Comparison of ENCODE assay signal across 11 cellular contexts in the genomic region with DNA sequence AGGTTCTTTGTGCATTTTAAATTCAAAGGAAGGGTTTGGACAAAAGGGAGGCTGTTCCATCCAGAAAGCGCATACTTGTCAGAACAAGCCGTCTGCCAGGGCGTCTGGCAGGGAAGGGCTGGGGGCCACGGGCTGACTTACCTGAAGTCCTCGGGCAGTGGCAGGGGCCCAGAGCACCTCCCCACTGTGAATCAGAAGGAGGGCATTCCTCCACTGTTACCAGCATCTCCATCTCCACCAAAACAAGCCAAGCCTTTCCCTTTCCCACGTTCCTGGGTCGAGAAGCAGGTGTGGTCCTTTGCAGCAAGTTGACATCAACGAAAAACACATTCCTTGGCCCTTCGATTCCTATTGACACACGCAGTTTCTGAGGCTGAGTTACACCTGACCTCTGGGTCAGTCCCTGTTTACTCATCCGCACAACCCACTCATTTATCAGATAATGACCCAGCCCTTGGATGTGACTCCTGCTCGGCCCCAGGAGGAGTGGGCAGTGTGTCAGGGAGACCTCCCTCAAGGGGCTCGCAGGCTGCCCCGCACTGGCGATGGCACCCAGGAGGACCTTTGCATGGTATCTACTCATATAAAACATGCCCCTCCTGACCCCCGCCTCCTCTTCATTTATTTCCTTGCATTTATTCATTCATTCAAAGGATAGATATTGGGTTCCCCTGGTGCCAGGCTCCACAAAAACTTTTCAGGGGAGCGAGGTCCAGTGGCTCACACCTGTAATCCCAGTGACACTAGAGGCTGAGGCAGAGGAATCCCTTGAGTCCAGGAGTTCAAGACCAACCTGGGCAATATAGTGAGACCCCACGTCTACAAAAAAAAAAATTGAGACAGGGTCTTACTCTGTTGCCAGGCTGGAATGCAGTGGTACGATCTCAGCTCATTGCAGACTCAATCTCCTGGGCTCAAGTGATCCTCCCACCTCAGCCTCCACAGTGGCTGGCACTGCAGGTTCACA.
DNase-seq lines count a peak whose midpoint lies in the region; ATAC-seq, FAIRE-seq and TF ChIP-seq lines count a peak whose summit lies in the region.
"Had no signal": no experiment of that assay in that cellular context is flagged by ENCODE, and none has a peak within 500 bp of the region (broad histone marks: within the 10 kb centered on the region; RNA-seq: fewer than 3 reads in every experiment).

No MANE protein-coding gene starts in this region.

- H3K36me3 Mint-ChIP-seq in neural progenitor cell, result no peaks in the 10 kb centered on the region
- H3K36me3 Mint-ChIP-seq in activated T-cell treated with anti-CD3 and anti-CD28 coated beads, Interleukin-2, amount 50 U/mL, for 4 hours (ENCODE audit: insufficient read depth), result no peaks in the 10 kb centered on the region

- no peaks in the 10 kb centered on the region for H4K20me1 ChIP-seq in neural progenitor cell (ENCODE audit: low read depth)

- no peak overlapping the region for H3K4me3 Mint-ChIP-seq in neural progenitor cell
- H3K4me3 Mint-ChIP-seq in activated T-cell treated with anti-CD3 and anti-CD28 coated beads, Interleukin-2, amount 50 U/mL, for 4 hours, result no peak overlapping the region
- H3K4me3 Mint-ChIP-seq: CD4-positive, alpha-beta T cell had no signal

- no peak overlapping the region for H2AFZ ChIP-seq in neural progenitor cell (replicated peaks)

- FAIRE-seq in A549 (lab: Jason Lieb, UNC) (no peak), GM12892 (lab: Jason Lieb, UNC) (no peak)
- FAIRE-seq: GM19239 had no signal

- peaks cover 10% of the 10 kb centered on the region for H3K27me3 Mint-ChIP-seq in neural progenitor cell (ENCODE audit: insufficient read depth, low read depth)
- no peaks in the 10 kb centered on the region for H3K27me3 Mint-ChIP-seq in activated T-cell treated with anti-CD3 and anti-CD28 coated beads, Interleukin-2, amount 50 U/mL, for 4 hours (ENCODE audit: low read depth)
- H3K27me3 Mint-ChIP-seq: CD4-positive, alpha-beta T cell had no signal

- no peaks in the 10 kb centered on the region for H3F3A ChIP-seq in neural progenitor cell (ENCODE audit: low read depth)

- H3K79me2 ChIP-seq in neural progenitor cell (ENCODE audit: low read depth), result no peaks in the 10 kb centered on the region

- no peaks in the 10 kb centered on the region for H3K27me3 ChIP-seq in duodenal mucosa (ENCODE audit: control insufficient read depth in 1 of 2, insufficient read depth in 2 of 2, low read length in 2 of 2)
- no peaks in the 10 kb centered on the region for H3K27me3 ChIP-seq in neural progenitor cell

- H3K4me1 Mint-ChIP-seq in neural progenitor cell, result peaks cover 24% of the 10 kb centered on the region
- peaks cover 8% of the 10 kb centered on the region for H3K4me1 Mint-ChIP-seq in activated T-cell treated with anti-CD3 and anti-CD28 coated beads, Interleukin-2, amount 50 U/mL, for 4 hours (ENCODE audit: low read depth)

- H3K36me3 ChIP-seq in duodenal mucosa (ENCODE audit: control insufficient read depth in 1 of 2, insufficient read depth in 2 of 2, low read length in 2 of 2) (no peaks in the 10 kb centered on the region), neural progenitor cell (no peaks in the 10 kb centered on the region)

- TF ChIP-seq RAD21 in A549 (conservative IDR thresholded peaks at IDR 0.05 in 1 of 2, IDR thresholded peaks at IDR 0.05 in 1 of 2), result peak in 1 of 2 experiments; percentile 35; a peak in 2 of 5 replicates

- H3K4me1 ChIP-seq in A549 (peaks cover 65% of the 10 kb centered on the region), duodenal mucosa (ENCODE audit: control insufficient read depth in 1 of 2, insufficient read depth in 2 of 2, low read length in 2 of 2) (peaks cover 36 to 41% of the 10 kb centered on the region in 2 donors), neural progenitor cell (no peaks in the 10 kb centered on the region)

- ATAC-seq in A549, result peak; percentile 66 to 73
- ATAC-seq in GM18873 (IDR thresholded peaks at IDR 0.05; ENCODE audit: low FRiP score, unreplicated experiment), result no peak
- no peak for ATAC-seq in activated T-cell treated with anti-CD3 and anti-CD28 coated beads, Interleukin-2, amount 50 U/mL, for 4 hours

- DNase-seq in A549 (ENCODE audit: low read depth in 1 of 2, low spot score in 1 of 2) (peak; percentile 47 to 98), LHCN-M2 (ENCODE audit: low read depth) (peak; percentile 48), neural progenitor cell (ENCODE audit: low spot score) (no peak), GM12892 (ENCODE audit: insufficient read length) (no peak)
- DNase-seq in stimulated activated CD4-positive, alpha-beta T cell treated with anti-CD3 and anti-CD28 coated beads, Interleukin-1b, Interleukin-23, amount 100 ng/mL, for 48 hours, result no peak
- no peak for DNase-seq in activated T-cell treated with anti-CD3 and anti-CD28 coated beads, Interleukin-2, amount 50 U/mL, for 4 hours
- DNase-seq: CD4-positive, alpha-beta T cell; stimulated activated naive CD4-positive, alpha-beta T cell treated with Interleukin-2 at 50 U/mL for 16 hours had no signal

- CTCF ChIA-PET in A549 (lab: Yijun Ruan, JAX), result interaction anchor here (0.9 to 4.3 kb wide), 11 partner anchors 11 to 581 kb away, joined by 3 to 25 read pairs (median 4); no protein-coding TSS in a partner anchor

- H3K9ac ChIP-seq in duodenal mucosa (ENCODE audit: low read depth in 1 of 2, low read length in 2 of 2) (peak overlapping the region; percentile 67 to 68), neural progenitor cell (no peak overlapping the region)

- POLR2A ChIA-PET in A549 (lab: Yijun Ruan, JAX), result interaction anchor here (0.8 to 4.9 kb wide), 7 partner anchors 50 to 457 kb away, joined by 3 to 50 read pairs (median 7); a partner anchor contains a TSS

- TF ChIP-seq POLR2A in A549 (IDR thresholded peaks at IDR 0.05; ENCODE audit: low read length), result no peak; the same call in 1 of the 2 replicates
- no peak for TF ChIP-seq POLR2A in GM12892 (IDR thresholded peaks at IDR 0.05; ENCODE audit: low read depth, low read length)

- TF ChIP-seq EP300 in A549 (IDR thresholded peaks at IDR 0.05), result peak; percentile 90 to 92

- no peaks in the 10 kb centered on the region for H3K9me3 Mint-ChIP-seq in neural progenitor cell
- H3K9me3 Mint-ChIP-seq in activated T-cell treated with anti-CD3 and anti-CD28 coated beads, Interleukin-2, amount 50 U/mL, for 4 hours, result no peaks in the 10 kb centered on the region
- H3K9me3 Mint-ChIP-seq: CD4-positive, alpha-beta T cell had no signal

- peak overlapping the region; percentile 97 to 98 for H3K27ac ChIP-seq in A549
- peak overlapping the region; percentile 89 for H3K27ac ChIP-seq in duodenal mucosa (ENCODE audit: low read depth, low read length)
- no peak overlapping the region for H3K27ac ChIP-seq in neural progenitor cell

- peak overlapping the region; percentile 33 for H3K27ac Mint-ChIP-seq in neural progenitor cell
- H3K27ac Mint-ChIP-seq: CD4-positive, alpha-beta T cell had no signal

- H3K4me3 ChIP-seq in A549 (0 out of 3 replicates have a peak overlapping the region, but pooled peaks have one; percentile 14), duodenal mucosa (ENCODE audit: low read depth in 1 of 2, low read length in 2 of 2) (peak overlapping the region; percentile 4 to 58), neural progenitor cell (no peak overlapping the region)

- H3K9me3 ChIP-seq in A549 (no peaks in the 10 kb centered on the region), duodenal mucosa (ENCODE audit: control insufficient read depth in 1 of 2, low read length in 2 of 2) (no peaks in the 10 kb centered on the region), neural progenitor cell (ENCODE audit: low read depth) (no peaks in the 10 kb centered on the region)

- TF ChIP-seq CTCF in A549 (IDR thresholded peaks at IDR 0.05) (no peak), neural progenitor cell (IDR thresholded peaks at IDR 0.05) (no peak)

- 13% methylated on average over 18 of the region's 19 CpGs for WGBS in A549 (ENCODE audit: missing lambda C conversion rate)

- H3K4me2 ChIP-seq in A549 (peak overlapping the region; percentile 61), neural progenitor cell (no peak overlapping the region)

TF ChIP-seq in A549, 52 proteins besides CTCF, POLR2A, EP300 and RAD21 (continues in another document):
- TF ChIP-seq RFX5 (IDR thresholded peaks at IDR 0.05) (no peak), MAZ (IDR thresholded peaks at IDR 0.05; ENCODE audit: borderline replicate concordance, low read depth, low read length) (no peak), NFE2L2 (conservative IDR thresholded peaks at IDR 0.05; ENCODE audit: low read length) (no peak), RNF2 (IDR thresholded peaks at IDR 0.05; ENCODE audit: borderline replicate concordance, low read depth) (no peak), FOXS1 (CRISPR knock-in tag; IDR thresholded peaks at IDR 0.05) (peak; percentile 43; the same call in 1 of the 2 replicates), ZNF302 (CRISPR knock-in tag; IDR thresholded peaks at IDR 0.05) (0 out of 2 replicates have a peak, but pooled peaks have one; percentile 18), HOXA7 (CRISPR knock-in tag; IDR thresholded peaks at IDR 0.05) (peak; percentile 89), HOXB5 (CRISPR knock-in tag; IDR thresholded peaks at IDR 0.05) (peak; percentile 90), SMC3 (IDR thresholded peaks at IDR 0.05) (no peak; the same call in 1 of the 3 replicates), KDM1A (IDR thresholded peaks at IDR 0.05; ENCODE audit: low read depth) (no peak), CEBPB (IDR thresholded peaks at IDR 0.05) (peak in 1 of 2 experiments; percentile 86; a peak in 2 of 4 replicates), ZSCAN20 (CRISPR knock-in tag; IDR thresholded peaks at IDR 0.05) (peak; percentile 29; the same call in 1 of the 2 replicates), SREBF2 (IDR thresholded peaks at IDR 0.05) (no peak), JUNB (IDR thresholded peaks at IDR 0.05) (peak; percentile 61), RARB (CRISPR knock-in tag; IDR thresholded peaks at IDR 0.05) (peak; percentile 92), TP53 (CRISPR knock-in tag; IDR thresholded peaks at IDR 0.05) (no peak)
- TF ChIP-seq, protein P1, sequence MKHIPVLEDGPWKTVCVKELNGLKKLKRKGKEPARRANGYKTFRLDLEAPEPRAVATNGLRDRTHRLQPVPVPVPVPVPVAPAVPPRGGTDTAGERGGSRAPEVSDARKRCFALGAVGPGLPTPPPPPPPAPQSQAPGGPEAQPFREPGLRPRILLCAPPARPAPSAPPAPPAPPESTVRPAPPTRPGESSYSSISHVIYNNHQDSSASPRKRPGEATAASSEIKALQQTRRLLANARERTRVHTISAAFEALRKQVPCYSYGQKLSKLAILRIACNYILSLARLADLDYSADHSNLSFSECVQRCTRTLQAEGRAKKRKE (CRISPR knock-in tag; IDR thresholded peaks at IDR 0.05; ENCODE audit: low read depth), result no peak

Comparison
In these comparisons a context has a peak if more than half of its experiments do, and no peak if none do; other contexts are left out.
1. ATAC-seq: peak in A549 (2 of 2); none in GM18873 (single experiment) and activated T-cell treated with anti-CD3 and anti-CD28 coated beads, Interleukin-2, amount 50 U/mL, for 4 hours (0 of 2).
2. DNase-seq: peak in A549 (2 of 2) and LHCN-M2 (single experiment); none in neural progenitor cell (single experiment), stimulated activated CD4-positive, alpha-beta T cell treated with anti-CD3 and anti-CD28 coated beads, Interleukin-1b, Interleukin-23, amount 100 ng/mL, for 48 hours (single experiment), GM12892 (single experiment) and activated T-cell treated with anti-CD3 and anti-CD28 coated beads, Interleukin-2, amount 50 U/mL, for 4 hours (single experiment).